Comparison of ENCODE assay signal across 1 cellular context in genomic region chr11:79493555-79494171, GRCh38.
TF ChIP-seq lines count a peak whose summit lies in the region.

No MANE protein-coding gene starts in this region.

TF ChIP-seq in HCT116, 20 proteins besides CTCF, POLR2A, EP300 and RAD21 (continued from another document):
- TF ChIP-seq TCF7L2 (IDR thresholded peaks at IDR 0.05; ENCODE audit: borderline replicate concordance, extremely low read depth, insufficient read depth, insufficient read length) = no peak
- no peak for TF ChIP-seq ATF3 (IDR thresholded peaks at IDR 0.05)
